1 cellular context compared by ENCODE assay signal in the genomic region with DNA sequence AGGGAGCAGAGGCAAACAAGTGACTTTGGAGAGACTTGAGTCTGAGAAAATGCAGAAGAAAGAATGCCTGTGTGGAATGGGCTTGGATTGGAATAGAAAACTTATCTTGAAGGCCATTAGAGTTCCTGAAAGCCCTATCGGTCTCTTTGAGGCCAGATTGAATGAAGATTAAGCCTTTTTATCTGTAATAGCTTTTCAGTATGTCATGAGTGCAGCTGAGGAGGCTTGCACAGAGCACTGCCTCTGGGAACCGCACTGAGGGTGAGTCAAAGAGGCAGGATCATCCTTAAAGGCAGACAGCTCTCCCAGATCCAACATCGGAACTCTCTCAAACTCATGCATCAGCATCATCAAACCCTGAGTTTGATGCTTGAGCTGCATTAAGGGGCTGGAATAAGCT.
A peak's percentile ranks its signal among the peaks of the same experiment; 100 is the strongest.
TF ChIP-seq lines count a peak whose summit lies in the region.

No MANE protein-coding gene starts in this region.

TF ChIP-seq in K562, 482 proteins besides CTCF, POLR2A, EP300 and RAD21 (continued from another document):
- 0 out of 4 replicates have a peak, but pooled peaks of 1 of the 2 experiments have one; percentile 15 for TF ChIP-seq RCOR1 (IDR thresholded peaks at IDR 0.05; ENCODE audit: borderline replicate concordance in 1 of 2, low read depth in 2 of 2, low read length in 2 of 2)
TF ChIP-seq in K562: peak in this region for 3.
